10 cellular contexts compared by ENCODE assay signal in the genomic region with DNA sequence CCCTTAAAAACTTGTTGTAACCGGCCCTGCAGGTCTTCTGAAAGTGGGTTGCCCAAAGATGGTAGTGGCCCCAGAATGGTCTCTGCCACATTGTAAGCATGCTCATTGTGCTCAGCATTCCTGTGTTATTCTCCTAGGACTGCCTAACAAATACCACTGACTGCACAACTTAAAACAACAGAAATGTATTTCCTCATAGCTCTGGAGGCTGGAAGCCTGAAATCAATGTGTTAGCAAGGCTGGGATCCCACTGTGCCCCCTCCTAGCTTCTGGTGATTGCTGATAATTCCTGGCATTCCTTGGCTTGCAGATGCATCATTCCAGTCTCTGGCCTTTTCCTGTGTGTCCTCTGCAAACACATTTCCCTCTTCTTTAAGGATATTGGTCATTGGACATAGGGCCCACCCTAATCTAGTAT. TPM values are rescaled to one million over a fixed set of nuclear protein-coding genes. Genes with fewer than 3 reads are reported as not detected.
A peak's percentile ranks its signal among the peaks of the same experiment; 100 is the strongest.
DNase-seq lines count a peak whose midpoint lies in the region; ATAC-seq, FAIRE-seq and TF ChIP-seq lines count a peak whose summit lies in the region.
"Had no signal": no experiment of that assay in that cellular context is flagged by ENCODE, and none has a peak within 500 bp of the region (broad histone marks: within the 10 kb centered on the region; RNA-seq: fewer than 3 reads in every experiment).

No MANE protein-coding gene starts in this region.

- H3K27ac Mint-ChIP-seq in neural progenitor cell: no peak overlapping the region

- H3K4me1 ChIP-seq in RWPE2 (ENCODE audit: insufficient read depth, poor library complexity, severe bottlenecking): peaks cover 4% of the 10 kb centered on the region
- peaks cover 15% of the 10 kb centered on the region for H3K4me1 ChIP-seq in neural progenitor cell
- H3K4me1 ChIP-seq in kidney (ENCODE audit: control insufficient read depth in 1 of 2, insufficient read depth in 1 of 2, low read depth in 1 of 2, low read length in 2 of 2): peaks cover 11 to 13% of the 10 kb centered on the region in 2 donors

- no peak overlapping the region for H3K4me2 ChIP-seq in neural progenitor cell

- no peaks in the 10 kb centered on the region for H3K36me3 Mint-ChIP-seq in neural progenitor cell

- no peak for TF ChIP-seq CTCF in RWPE2 (IDR thresholded peaks at IDR 0.05; ENCODE audit: poor library complexity, severe bottlenecking)
- no peak for TF ChIP-seq CTCF in fibroblast of pulmonary artery (IDR thresholded peaks at IDR 0.05; ENCODE audit: low read length, missing control alignments)
- TF ChIP-seq CTCF in neural progenitor cell (IDR thresholded peaks at IDR 0.05): no peak
- TF ChIP-seq CTCF in kidney (IDR thresholded peaks at IDR 0.05; ENCODE audit: borderline replicate concordance, extremely low read depth, insufficient read depth): no peak

- peaks cover 29% of the 10 kb centered on the region for H3F3A ChIP-seq in neural progenitor cell (ENCODE audit: low read depth)

- H3K27ac ChIP-seq in RWPE2 (ENCODE audit: poor library complexity, severe bottlenecking): no peak overlapping the region
- no peak overlapping the region for H3K27ac ChIP-seq in neural progenitor cell
- H3K27ac ChIP-seq in kidney (ENCODE audit: low read depth in 2 of 2, low read length in 2 of 2): no peak overlapping the region

- no peak for FAIRE-seq in kidney (lab: Jason Lieb, UNC)
- FAIRE-seq: endometrium had no signal

- no peaks in the 10 kb centered on the region for H3K9me3 ChIP-seq in RWPE2 (ENCODE audit: severe bottlenecking)
- no peaks in the 10 kb centered on the region for H3K9me3 ChIP-seq in neural progenitor cell (ENCODE audit: low read depth)
- H3K9me3 ChIP-seq in kidney (ENCODE audit: control insufficient read depth in 1 of 2, low read length in 2 of 2): no peaks in the 10 kb centered on the region
- H3K9me3 ChIP-seq: thoracic aorta had no signal

- H3K4me1 Mint-ChIP-seq in neural progenitor cell: peaks cover 32% of the 10 kb centered on the region

- no peak overlapping the region for H2AFZ ChIP-seq in neural progenitor cell (replicated peaks)

- H3K27me3 ChIP-seq in RWPE2 (ENCODE audit: insufficient read depth, poor library complexity, severe bottlenecking) (no peaks in the 10 kb centered on the region), neural progenitor cell (peaks cover 46% of the 10 kb centered on the region)

- H3K4me3 ChIP-seq in RWPE2 (ENCODE audit: severe bottlenecking) (no peak overlapping the region), fibroblast of pulmonary artery (replicated peaks; ENCODE audit: low read depth, low read length) (no peak overlapping the region), neural progenitor cell (no peak overlapping the region), kidney (ENCODE audit: low read length in 2 of 2) (no peak overlapping the region)
- H3K4me3 ChIP-seq: thoracic aorta had no signal

- H3K4me3 Mint-ChIP-seq in neural progenitor cell: peak overlapping the region; percentile 54

- no peaks in the 10 kb centered on the region for H3K9me3 Mint-ChIP-seq in neural progenitor cell

- intact Hi-C loops in kidney (cut with DNase I): no loop called here

- H4K20me1 ChIP-seq in neural progenitor cell (ENCODE audit: low read depth): peaks cover 7% of the 10 kb centered on the region

- DNase-seq in EL: peak; percentile 89
- DNase-seq in RWPE2 (ENCODE audit: low spot score): no peak
- DNase-seq in fibroblast of pulmonary artery (ENCODE audit: low read depth): peak; percentile 38
- DNase-seq in neural progenitor cell (ENCODE audit: low spot score): peak; percentile 41
- DNase-seq in anterior cingulate cortex (lab: John Stamatoyannopoulos, UW): no peak
- DNase-seq in activated T-cell treated with anti-CD3 and anti-CD28 coated beads, Interleukin-2, amount 50 U/mL, for 48 hours: no peak
- no peak for DNase-seq in kidney
- DNase-seq in NCI-H146 (lab: John Stamatoyannopoulos, UW): no peak

- no peaks in the 10 kb centered on the region for H3K79me2 ChIP-seq in neural progenitor cell (ENCODE audit: low read depth)

- H3K36me3 ChIP-seq in RWPE2 (ENCODE audit: low read depth) (no peaks in the 10 kb centered on the region), neural progenitor cell (no peaks in the 10 kb centered on the region), kidney (ENCODE audit: control insufficient read depth in 1 of 2, insufficient read depth in 2 of 2, low read length in 2 of 2) (no peaks in the 10 kb centered on the region)
- H3K36me3 ChIP-seq: thoracic aorta had no signal

- H3K9ac ChIP-seq in neural progenitor cell (no peak overlapping the region), kidney (ENCODE audit: low read length in 2 of 2) (no peak overlapping the region)

- H3K27me3 Mint-ChIP-seq in neural progenitor cell (ENCODE audit: insufficient read depth, low read depth): peaks cover 15% of the 10 kb centered on the region

- 0 out of 3 replicates have a peak, but pooled peaks have one; percentile 1 for ATAC-seq in RWPE2 (ENCODE audit: low read depth)

RNA-seq across cellular contexts. Expression of a gene that starts 3.4 kb away (rescaled TPM):
- total RNA-seq in neural progenitor cell (ENCODE audit: low replicate concordance): 0.17 and 0.25 TPM in 2 replicates
- total RNA-seq in kidney: 2.0 TPM
- 2.6 TPM for polyA plus RNA-seq in kidney (ENCODE audit: insufficient read depth, low read depth, low replicate concordance)

Comparison
In these comparisons a context has a peak if more than half of its experiments do, and no peak if none do; other contexts are left out.
1. DNase-seq: peak in EL (single experiment), fibroblast of pulmonary artery (single experiment) and neural progenitor cell (single experiment); none in RWPE2 (single experiment), anterior cingulate cortex (0 of 58), activated T-cell treated with anti-CD3 and anti-CD28 coated beads, Interleukin-2, amount 50 U/mL, for 48 hours (0 of 2), kidney (single experiment) and NCI-H146 (single experiment).